ENCODE assay signal across 12 cellular contexts in genomic region chr1:235892080-235892670, GRCh38. TPM values are rescaled to one million over a fixed set of nuclear protein-coding genes. Genes with fewer than 3 reads are reported as not detected.
DNase-seq lines count a peak whose midpoint lies in the region; ATAC-seq, FAIRE-seq and TF ChIP-seq lines count a peak whose summit lies in the region.
"Had no signal": no experiment of that assay in that cellular context is flagged by ENCODE, and none has a peak within 500 bp of the region (broad histone marks: within the 10 kb centered on the region; RNA-seq: fewer than 3 reads in every experiment).

No MANE protein-coding gene starts in this region.

- H3K27me3 Mint-ChIP-seq in endodermal cell (ENCODE audit: insufficient read depth), result no peaks in the 10 kb centered on the region

- DNase-seq in endodermal cell (no peak), WERI-Rb-1 (no peak), AG20443 (ENCODE audit: low spot score) (no peak), HTR-8/SVneo (ENCODE audit: insufficient read length, low spot score) (no peak)
- DNase-seq: activated T-cell treated with anti-CD3 and anti-CD28 coated beads, Interleukin-2, amount 50 U/mL, for 1 hour; MM.1S had no signal

- no peaks in the 10 kb centered on the region for H3K36me3 Mint-ChIP-seq in endodermal cell (ENCODE audit: low read depth)

- peaks cover 0 to 56% (median 27%) of the 10 kb centered on the region in 10 experiments; a peak in 14 of 20 replicates for H3K4me1 ChIP-seq in BLaER1 treated with 17β-estradiol and CSF1 and Interleukin-3, amounts not matched to agents 10 nM and 100 nM
- peaks cover 16% of the 10 kb centered on the region for H3K4me1 ChIP-seq in endodermal cell (ENCODE audit: control insufficient read depth, insufficient read depth, low read length)
- H3K4me1 ChIP-seq: ascending aorta had no signal

- H3K9me3 ChIP-seq in BLaER1 treated with 17β-estradiol and CSF1 and Interleukin-3, amounts not matched to agents 10 nM and 100 nM (replicated peaks in 1 of 11), result 0 out of 22 replicates have a peak, but pooled peaks cover 0 to 4% (median 0%) of the 10 kb centered on the region in 11 experiments
- no peaks in the 10 kb centered on the region for H3K9me3 ChIP-seq in endodermal cell (ENCODE audit: control insufficient read depth, low read length)
- no peaks in the 10 kb centered on the region for H3K9me3 ChIP-seq in WERI-Rb-1 (ENCODE audit: severe bottlenecking)
- H3K9me3 ChIP-seq: ascending aorta had no signal

- H3K9ac ChIP-seq in BLaER1 treated with 17β-estradiol and CSF1 and Interleukin-3, amounts not matched to agents 10 nM and 100 nM, result peak overlapping the region in 5 of 11 experiments; percentile 35 to 72 (median 67); a peak in 8 of 22 replicates
- no peak overlapping the region for H3K9ac ChIP-seq in endodermal cell (ENCODE audit: extremely low read depth, low read length, poor library complexity, severe bottlenecking)

- TF ChIP-seq CTCF in endodermal cell (conservative IDR thresholded peaks at IDR 0.05), result no peak
- TF ChIP-seq CTCF in WERI-Rb-1 (IDR thresholded peaks at IDR 0.05; ENCODE audit: low read depth, low read length), result no peak

- no peak for FAIRE-seq in HTR-8/SVneo (lab: Jason Lieb, UNC)

- peak overlapping the region; percentile 8 for H3K4me3 Mint-ChIP-seq in endodermal cell

- WGBS in endodermal cell (ENCODE audit: insufficient coverage in 1 of 2, insufficient read length in 1 of 2), 2 experiments, result 87 to 92% methylated on average over 5 to 7 of the region's 7 CpGs

- no peaks in the 10 kb centered on the region for H4K20me1 ChIP-seq in BLaER1 treated with 17β-estradiol and CSF1 and Interleukin-3, amounts not matched to agents 10 nM and 100 nM

- no peaks in the 10 kb centered on the region for H3K27me3 ChIP-seq in BLaER1 treated with 17β-estradiol and CSF1 and Interleukin-3, amounts not matched to agents 10 nM and 100 nM
- H3K27me3 ChIP-seq in endodermal cell (ENCODE audit: control insufficient read depth, insufficient read depth, low read length, poor library complexity, severe bottlenecking) (no peaks in the 10 kb centered on the region), WERI-Rb-1 (ENCODE audit: insufficient read depth, low read depth, severe bottlenecking) (no peaks in the 10 kb centered on the region)
- H3K27me3 ChIP-seq: ascending aorta had no signal

- peak overlapping the region in 9 of 11 experiments; percentile 4 to 81 (median 63); a peak in 15 of 22 replicates for H3K27ac ChIP-seq in BLaER1 treated with 17β-estradiol and CSF1 and Interleukin-3, amounts not matched to agents 10 nM and 100 nM
- H3K27ac ChIP-seq in endodermal cell (ENCODE audit: low read depth, low read length), result no peak overlapping the region
- H3K27ac ChIP-seq in WERI-Rb-1, result no peak overlapping the region
- H3K27ac ChIP-seq: ascending aorta, SK-N-MC had no signal

- H3K9me3 Mint-ChIP-seq in endodermal cell, result no peaks in the 10 kb centered on the region

- peak; percentile 44 for ATAC-seq in GM18909 (IDR thresholded peaks at IDR 0.05; ENCODE audit: poor library complexity, unreplicated experiment)
- peak; percentile 43 for ATAC-seq in HG03039 (IDR thresholded peaks at IDR 0.05; ENCODE audit: unreplicated experiment)
- ATAC-seq in GM21529 (IDR thresholded peaks at IDR 0.05; ENCODE audit: unreplicated experiment), result no peak

- H3K4me3 ChIP-seq in BLaER1 treated with 17β-estradiol and CSF1 and Interleukin-3, amounts not matched to agents 10 nM and 100 nM, result no peak overlapping the region
- H3K4me3 ChIP-seq in endodermal cell (ENCODE audit: low read length), result no peak overlapping the region
- H3K4me3 ChIP-seq in WERI-Rb-1 (ENCODE audit: low read depth, low read length), result no peak overlapping the region
- H3K4me3 ChIP-seq: ascending aorta, SK-N-MC had no signal

- peak overlapping the region; percentile 55 for H3K27ac Mint-ChIP-seq in endodermal cell

- H3K36me3 ChIP-seq in BLaER1 treated with 17β-estradiol and CSF1 and Interleukin-3, amounts not matched to agents 10 nM and 100 nM, result no peaks in the 10 kb centered on the region
- no peaks in the 10 kb centered on the region for H3K36me3 ChIP-seq in endodermal cell (ENCODE audit: control insufficient read depth, insufficient read depth, low read length)
- H3K36me3 ChIP-seq in WERI-Rb-1, result no peaks in the 10 kb centered on the region
- H3K36me3 ChIP-seq: ascending aorta had no signal

- peak overlapping the region in 7 of 11 experiments; percentile 0 to 92 (median 73); a peak in 12 of 22 replicates for H3K4me2 ChIP-seq in BLaER1 treated with 17β-estradiol and CSF1 and Interleukin-3, amounts not matched to agents 10 nM and 100 nM

- H3K4me1 Mint-ChIP-seq in endodermal cell, result peaks cover 24% of the 10 kb centered on the region

RNA-seq across cellular contexts. Expression of gene LYST, which starts 25.5 kb away (rescaled TPM):
- total RNA-seq in endodermal cell, result 1 to 10 TPM; 2.5 to 6.8 TPM
- polyA plus RNA-seq in endodermal cell (2013, experiment 1 of 2), result 2.1 TPM
- 1.7 TPM for polyA plus RNA-seq in endodermal cell (2013, experiment 2 of 2)

Comparison
In these comparisons a context has a peak if more than half of its experiments do, and no peak if none do; other contexts are left out.
1. H3K27ac ChIP-seq: peak in BLaER1 treated with 17β-estradiol and CSF1 and Interleukin-3, amounts not matched to agents 10 nM and 100 nM (9 of 11); none in endodermal cell (single experiment) and WERI-Rb-1 (single experiment).